ENCODE assay signal across 19 cellular contexts in the genomic region with DNA sequence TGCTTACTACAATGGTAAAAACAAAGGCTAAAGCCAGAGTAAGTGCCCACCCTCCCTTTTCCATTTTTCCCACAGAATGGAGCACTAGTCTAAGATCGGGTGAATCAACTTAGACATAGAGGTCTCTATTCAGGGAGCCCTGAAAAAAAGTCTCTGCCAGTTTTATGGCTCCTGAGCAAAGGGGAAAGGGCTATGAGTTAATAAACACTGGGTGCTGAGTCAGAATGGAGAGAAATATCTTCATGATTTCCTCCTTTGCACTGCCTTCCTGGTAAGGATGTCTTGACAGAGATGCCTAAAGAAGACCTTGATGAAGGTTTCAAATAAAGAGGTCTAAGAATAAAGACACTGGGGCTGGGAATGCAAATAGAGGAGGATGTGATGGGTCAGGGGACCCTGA.
DNase-seq lines count a peak whose midpoint lies in the region; ATAC-seq and TF ChIP-seq lines count a peak whose summit lies in the region.
"Had no signal": no experiment of that assay in that cellular context is flagged by ENCODE, and none has a peak within 500 bp of the region (broad histone marks: within the 10 kb centered on the region; RNA-seq: fewer than 3 reads in every experiment).

No MANE protein-coding gene starts in this region.

- in situ Hi-C loops in ACHN (cut with HindIII; ENCODE audit: low pct_ligation_motif_present, low pct_unique_long_range_greater_than_20kb, low sequenced_read_pairs): no loop called here

- H3K9ac ChIP-seq in mesendoderm (ENCODE audit: low read length): no peak overlapping the region
- H3K9ac ChIP-seq: BLaER1 treated with 17β-estradiol and CSF1 and Interleukin-3, amounts not matched to agents 10 nM and 100 nM; KMS-11; SK-N-SH had no signal

- ATAC-seq in activated CD8-positive, alpha-beta T cell treated with anti-CD3 and anti-CD28 coated beads, Interleukin-2, amount 10 ng/mL, durations not matched to agents 7 days and 5 days: no peak

- H2AK5ac ChIP-seq in mesendoderm (ENCODE audit: low read length): no peak overlapping the region

- peak overlapping the region; percentile 51 for H2BK120ac ChIP-seq in mesendoderm (ENCODE audit: low read depth, low read length)

- no peaks in the 10 kb centered on the region for H3K27me3 Mint-ChIP-seq in activated CD8-positive, alpha-beta T cell treated with anti-CD3 and anti-CD28 coated beads, Interleukin-2, amount 10 ng/mL, durations not matched to agents 7 days and 5 days (ENCODE audit: low read depth)

- H3K4me3 ChIP-seq in epithelial cell of esophagus (ENCODE audit: low read length): no peak overlapping the region
- no peak overlapping the region for H3K4me3 ChIP-seq in mesendoderm (ENCODE audit: low read length)
- H3K4me3 ChIP-seq: BLaER1 treated with 17β-estradiol and CSF1 and Interleukin-3, amounts not matched to agents 10 nM and 100 nM; Peyer's patch had no signal

- H3K27me3 ChIP-seq in mesendoderm (ENCODE audit: insufficient read depth, low read length, poor library complexity): no peaks in the 10 kb centered on the region
- H3K27me3 ChIP-seq: BLaER1 treated with 17β-estradiol and CSF1 and Interleukin-3, amounts not matched to agents 10 nM and 100 nM; Peyer's patch had no signal

- TF ChIP-seq CTCF in epithelial cell of esophagus (IDR thresholded peaks at IDR 0.05; ENCODE audit: insufficient read depth, low read depth, low read length, missing control alignments): no peak

- H3K4me3 Mint-ChIP-seq in activated CD8-positive, alpha-beta T cell treated with anti-CD3 and anti-CD28 coated beads, Interleukin-2, amount 10 ng/mL, durations not matched to agents 7 days and 5 days: no peak overlapping the region

- no peak overlapping the region for H3K27ac Mint-ChIP-seq in activated CD8-positive, alpha-beta T cell treated with anti-CD3 and anti-CD28 coated beads, Interleukin-2, amount 10 ng/mL, durations not matched to agents 7 days and 5 days

- WGBS in mesendoderm (ENCODE audit: extremely low coverage, insufficient coverage, low lambda C conversion rate): no CpG with 5 or more reads among the region's 1 CpG

- no peak overlapping the region for H3K27ac ChIP-seq in mesendoderm (ENCODE audit: low read depth, low read length)
- H3K27ac ChIP-seq: BLaER1 treated with 17β-estradiol and CSF1 and Interleukin-3, amounts not matched to agents 10 nM and 100 nM; KMS-11; Peyer's patch had no signal

- CTCF ChIA-PET in activated CD8-positive, alpha-beta T cell treated with anti-CD3 and anti-CD28 coated beads, Interleukin-2, amount 10 ng/mL, durations not matched to agents 7 days and 5 days (lab: Charles Lee): no interaction called here

- POLR2A ChIA-PET in activated CD8-positive, alpha-beta T cell treated with anti-CD3 and anti-CD28 coated beads, Interleukin-2, amount 10 ng/mL, durations not matched to agents 7 days and 5 days (lab: Charles Lee): no interaction called here

- no peaks in the 10 kb centered on the region for H3K36me3 Mint-ChIP-seq in activated CD8-positive, alpha-beta T cell treated with anti-CD3 and anti-CD28 coated beads, Interleukin-2, amount 10 ng/mL, durations not matched to agents 7 days and 5 days (ENCODE audit: low read depth)

- peaks cover 8% of the 10 kb centered on the region for H3K9me3 Mint-ChIP-seq in activated CD8-positive, alpha-beta T cell treated with anti-CD3 and anti-CD28 coated beads, Interleukin-2, amount 10 ng/mL, durations not matched to agents 7 days and 5 days (ENCODE audit: insufficient read depth)

- H2BK15ac ChIP-seq in mesendoderm (replicated peaks; ENCODE audit: low read depth): no peak overlapping the region

- H3K4ac ChIP-seq in mesendoderm (ENCODE audit: low read depth, low read length): no peak overlapping the region

- H3K4me1 Mint-ChIP-seq in activated CD8-positive, alpha-beta T cell treated with anti-CD3 and anti-CD28 coated beads, Interleukin-2, amount 10 ng/mL, durations not matched to agents 7 days and 5 days (ENCODE audit: low read depth): no peaks in the 10 kb centered on the region

- DNase-seq in ACHN: peak; percentile 21
- peak; percentile 21 for DNase-seq in HT-29 (ENCODE audit: low spot score)
- DNase-seq in epithelial cell of esophagus (ENCODE audit: low read depth): peak; percentile 14
- DNase-seq in mesendoderm: no peak
- no peak for DNase-seq in NCI-H1694 treated with DMSO at 0.1 percent for 48 hours (lab: John Stamatoyannopoulos, UW)
- DNase-seq in NCI-H2107 (lab: John Stamatoyannopoulos, UW): no peak
- no peak for DNase-seq in activated CD8-positive, alpha-beta T cell treated with anti-CD3 and anti-CD28 coated beads, Interleukin-2, amount 10 ng/mL, durations not matched to agents 7 days and 5 days
- DNase-seq in effector CD4-positive, alpha-beta T cell: no peak
- DNase-seq: DMS 273 treated with DMSO at 0.1 percent for 48 hours, NCI-H1048, NCI-H1436 treated with DMSO at 0.1 percent for 48 hours, NCI-H2081, NCI-H510A, NCI-H774, Peyer's patch, Right ventricle myocardium superior, SK-N-SH had no signal

- H2BK5ac ChIP-seq in mesendoderm (ENCODE audit: low read length): no peak overlapping the region

- H3K4me2 ChIP-seq in mesendoderm (ENCODE audit: low read length): no peak overlapping the region
- H3K4me2 ChIP-seq: BLaER1 treated with 17β-estradiol and CSF1 and Interleukin-3, amounts not matched to agents 10 nM and 100 nM; KMS-11; SK-N-SH had no signal

- H3K36me3 ChIP-seq in mesendoderm (ENCODE audit: control insufficient read depth, insufficient read depth, low read length): no peaks in the 10 kb centered on the region
- H3K36me3 ChIP-seq: BLaER1 treated with 17β-estradiol and CSF1 and Interleukin-3, amounts not matched to agents 10 nM and 100 nM; Peyer's patch had no signal

- H3K18ac ChIP-seq in mesendoderm (ENCODE audit: low read length): no peak overlapping the region

- H4K8ac ChIP-seq in mesendoderm (ENCODE audit: low read depth, low read length): no peak overlapping the region

- H3K23ac ChIP-seq in mesendoderm (ENCODE audit: low read length): no peak overlapping the region

- no peaks in the 10 kb centered on the region for H3K79me2 ChIP-seq in mesendoderm (ENCODE audit: control insufficient read depth, insufficient read depth, low read length)

- no peak overlapping the region for H3K56ac ChIP-seq in mesendoderm (ENCODE audit: low read length)

- H4K5ac ChIP-seq in mesendoderm (ENCODE audit: low read length): no peak overlapping the region

- H3K79me1 ChIP-seq in mesendoderm (ENCODE audit: low read length): no peaks in the 10 kb centered on the region

- H3K4me1 ChIP-seq in mesendoderm (ENCODE audit: control insufficient read depth, low read depth, low read length): no peaks in the 10 kb centered on the region
- H3K4me1 ChIP-seq: BLaER1 treated with 17β-estradiol and CSF1 and Interleukin-3, amounts not matched to agents 10 nM and 100 nM; Peyer's patch had no signal

Comparison
In these comparisons a context has a peak if more than half of its experiments do, and no peak if none do; other contexts are left out.
1. DNase-seq: peak in ACHN (single experiment), HT-29 (single experiment) and epithelial cell of esophagus (single experiment); none in mesendoderm (single experiment), NCI-H1694 treated with DMSO at 0.1 percent for 48 hours (single experiment), NCI-H2107 (single experiment), activated CD8-positive, alpha-beta T cell treated with anti-CD3 and anti-CD28 coated beads, Interleukin-2, amount 10 ng/mL, durations not matched to agents 7 days and 5 days (single experiment) and effector CD4-positive, alpha-beta T cell (single experiment).